Comparison of ENCODE assay signal across 8 cellular contexts in the genomic region with DNA sequence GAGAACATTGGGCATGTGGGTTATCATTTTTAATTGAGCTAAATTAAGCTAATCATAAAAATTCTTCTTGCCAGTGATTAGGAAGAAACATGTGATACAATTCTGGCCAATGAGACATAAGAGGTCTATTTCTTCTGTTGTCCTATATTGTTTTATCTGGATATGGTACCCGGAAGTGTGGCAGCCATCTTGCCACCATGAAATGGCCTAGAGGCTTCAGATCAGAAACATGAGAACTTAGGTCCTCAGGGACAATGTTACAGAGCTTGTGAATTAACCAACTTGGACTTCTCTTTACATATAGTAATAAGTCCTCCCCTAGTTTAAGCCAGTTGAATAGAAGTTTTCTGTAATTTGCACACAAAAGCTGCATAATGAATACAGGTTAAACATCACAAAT.
"Had no signal": no experiment of that assay in that cellular context is flagged by ENCODE, and none has a peak within 500 bp of the region (broad histone marks: within the 10 kb centered on the region; RNA-seq: fewer than 3 reads in every experiment).

No MANE protein-coding gene starts in this region.

- H3K9me3 ChIP-seq: HAP-1 had no signal

- H3K36me3 ChIP-seq: HAP-1 had no signal

- DNase-seq: GM23248, GOT3, H7, H9, HCEC 1CT, HFFc6 had no signal

- H3K27ac ChIP-seq: GM23248 had no signal

- H3K9ac ChIP-seq: GM23248 had no signal

- H2AFZ ChIP-seq: GM23248, GM23338 had no signal

- H3K4me2 ChIP-seq: GM23338 had no signal

- H3K4me3 ChIP-seq: GM23248, GM23338, HAP-1 had no signal
